8 cellular contexts compared by ENCODE assay signal in genomic region chr4:108060164-108060563, GRCh38.
DNase-seq lines count a peak whose midpoint lies in the region; ATAC-seq and TF ChIP-seq lines count a peak whose summit lies in the region.

No MANE protein-coding gene starts in this region.

- no peak for TF ChIP-seq EP300 in Ishikawa (IDR thresholded peaks at IDR 0.05; ENCODE audit: borderline replicate concordance)

- TF ChIP-seq CTCF in Calu3 (IDR thresholded peaks at IDR 0.05; ENCODE audit: unreplicated experiment) (no peak), omental fat pad (IDR thresholded peaks at IDR 0.05) (no peak), MM.1S (IDR thresholded peaks at IDR 0.05; ENCODE audit: low read length) (no peak)

- no peak overlapping the region for H3K27ac ChIP-seq in MM.1S (ENCODE audit: low read length)

- peak; percentile 17 for DNase-seq in Calu3
- DNase-seq in activated naive CD8-positive, alpha-beta T cell treated with anti-CD3 and anti-CD28 coated beads for 36 hours, result no peak
- DNase-seq in islet precursor cell, result peak; percentile 76
- DNase-seq in stimulated activated CD4-positive, alpha-beta T cell treated with anti-CD3 and anti-CD28 coated beads, Interleukin-2, amount 100 ng/mL, for 24 hours, result no peak
- DNase-seq in omental fat pad (ENCODE audit: low spot score), result no peak
- DNase-seq in MM.1S, result no peak

- CTCF ChIA-PET in Calu3 (lab: Charles Lee), result no interaction called here

- no peaks in the 10 kb centered on the region for H3K36me3 Mint-ChIP-seq in Calu3 (ENCODE audit: insufficient read depth, unreplicated experiment)
- H3K36me3 Mint-ChIP-seq in activated naive CD8-positive, alpha-beta T cell treated with anti-CD3 and anti-CD28 coated beads for 36 hours, result peaks cover 50% of the 10 kb centered on the region

- ATAC-seq in omental fat pad (ENCODE audit: low FRiP score) (no peak), HG02759 (IDR thresholded peaks at IDR 0.05; ENCODE audit: unreplicated experiment) (no peak)

- peaks cover 22% of the 10 kb centered on the region for H3K4me1 ChIP-seq in MM.1S (ENCODE audit: low read length)

- peak; percentile 69 for TF ChIP-seq RAD21 in Ishikawa (IDR thresholded peaks at IDR 0.05; ENCODE audit: low read depth)

- intact Hi-C loops in Calu3 (cut with micrococcal nuclease; ENCODE audit: unreplicated experiment), result loop anchor here (1.0 kb wide), 1 partner anchor 433 kb away; no protein-coding TSS in a partner anchor

- no peak overlapping the region for H3K4me3 ChIP-seq in MM.1S (ENCODE audit: low read length)

- no peak overlapping the region for H3K4me3 Mint-ChIP-seq in Calu3 (ENCODE audit: low read depth, unreplicated experiment)
- no peak overlapping the region for H3K4me3 Mint-ChIP-seq in activated naive CD8-positive, alpha-beta T cell treated with anti-CD3 and anti-CD28 coated beads for 36 hours

- H3K9ac ChIP-seq in MM.1S (ENCODE audit: low read length), result no peak overlapping the region

- no peaks in the 10 kb centered on the region for H3K9me3 Mint-ChIP-seq in Calu3 (ENCODE audit: low read depth, unreplicated experiment)
- H3K9me3 Mint-ChIP-seq in activated naive CD8-positive, alpha-beta T cell treated with anti-CD3 and anti-CD28 coated beads for 36 hours, result no peaks in the 10 kb centered on the region

- H2AFZ ChIP-seq in MM.1S (ENCODE audit: low read length), result no peak overlapping the region

- no peaks in the 10 kb centered on the region for H3K27me3 ChIP-seq in MM.1S (replicated peaks; ENCODE audit: insufficient read depth, low read length)

- H3K4me2 ChIP-seq in MM.1S (ENCODE audit: low read depth, low read length), result no peak overlapping the region

- no peaks in the 10 kb centered on the region for H3K27me3 Mint-ChIP-seq in Calu3 (ENCODE audit: unreplicated experiment)
- no peaks in the 10 kb centered on the region for H3K27me3 Mint-ChIP-seq in activated naive CD8-positive, alpha-beta T cell treated with anti-CD3 and anti-CD28 coated beads for 36 hours

- no peaks in the 10 kb centered on the region for H3K9me2 ChIP-seq in MM.1S (replicated peaks; ENCODE audit: insufficient read depth, low read length)

- H3K27ac Mint-ChIP-seq in Calu3 (ENCODE audit: unreplicated experiment), result no peak overlapping the region
- peak overlapping the region; percentile 70 for H3K27ac Mint-ChIP-seq in activated naive CD8-positive, alpha-beta T cell treated with anti-CD3 and anti-CD28 coated beads for 36 hours

- H3K79me2 ChIP-seq in MM.1S (ENCODE audit: low read length), result no peaks in the 10 kb centered on the region

- BruUV-seq in Calu3 (replicated peaks; lab: Mats Ljungman, UMichigan), result no TSS peak

- no peaks in the 10 kb centered on the region for H3F3A ChIP-seq in MM.1S (ENCODE audit: insufficient read depth, low read length)

- peaks cover 3% of the 10 kb centered on the region; the same call in 1 of the 2 replicates for H3K36me3 ChIP-seq in MM.1S (replicated peaks; ENCODE audit: insufficient read depth, low read length)

- H4K20me1 ChIP-seq in MM.1S (ENCODE audit: insufficient read depth, low read length), result no peaks in the 10 kb centered on the region

- H3K9me3 ChIP-seq in MM.1S (replicated peaks; ENCODE audit: insufficient read depth, low read length), result no peaks in the 10 kb centered on the region

- peaks cover 8% of the 10 kb centered on the region for H3K4me1 Mint-ChIP-seq in Calu3 (ENCODE audit: low read depth, unreplicated experiment)
- peaks cover 83% of the 10 kb centered on the region for H3K4me1 Mint-ChIP-seq in activated naive CD8-positive, alpha-beta T cell treated with anti-CD3 and anti-CD28 coated beads for 36 hours

TF ChIP-seq in Ishikawa, 13 proteins besides CTCF, POLR2A, EP300 and RAD21:
- TF ChIP-seq EGR1 (IDR thresholded peaks at IDR 0.05) (no peak), TAF1 (IDR thresholded peaks at IDR 0.05; ENCODE audit: low read depth) (no peak), FOXM1 (IDR thresholded peaks at IDR 0.05; ENCODE audit: borderline replicate concordance, low read depth) (no peak), TCF12 (IDR thresholded peaks at IDR 0.05; ENCODE audit: low read depth) (no peak), CEBPB (IDR thresholded peaks at IDR 0.05) (no peak), REST (IDR thresholded peaks at IDR 0.05; ENCODE audit: low read depth) (no peak), YY1 (IDR thresholded peaks at IDR 0.05; ENCODE audit: low read depth) (no peak), TEAD4 (IDR thresholded peaks at IDR 0.05) (no peak), ZBTB7A (IDR thresholded peaks at IDR 0.05; ENCODE audit: low read depth) (no peak), MAX (IDR thresholded peaks at IDR 0.05) (no peak), CREB1 (IDR thresholded peaks at IDR 0.05; ENCODE audit: low read depth) (no peak), NFIC (IDR thresholded peaks at IDR 0.05) (no peak)
- TF ChIP-seq, protein P1, sequence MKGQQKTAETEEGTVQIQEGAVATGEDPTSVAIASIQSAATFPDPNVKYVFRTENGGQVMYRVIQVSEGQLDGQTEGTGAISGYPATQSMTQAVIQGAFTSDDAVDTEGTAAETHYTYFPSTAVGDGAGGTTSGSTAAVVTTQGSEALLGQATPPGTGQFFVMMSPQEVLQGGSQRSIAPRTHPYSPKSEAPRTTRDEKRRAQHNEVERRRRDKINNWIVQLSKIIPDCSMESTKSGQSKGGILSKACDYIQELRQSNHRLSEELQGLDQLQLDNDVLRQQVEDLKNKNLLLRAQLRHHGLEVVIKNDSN (IDR thresholded peaks at IDR 0.05), result no peak

Comparison
In these comparisons a context has a peak if more than half of its experiments do, and no peak if none do; other contexts are left out.
1. DNase-seq: peak in Calu3 (single experiment) and islet precursor cell (single experiment); none in activated naive CD8-positive, alpha-beta T cell treated with anti-CD3 and anti-CD28 coated beads for 36 hours (single experiment), stimulated activated CD4-positive, alpha-beta T cell treated with anti-CD3 and anti-CD28 coated beads, Interleukin-2, amount 100 ng/mL, for 24 hours (0 of 2), omental fat pad (single experiment) and MM.1S (single experiment).